21 cellular contexts compared by ENCODE assay signal in the genomic region with DNA sequence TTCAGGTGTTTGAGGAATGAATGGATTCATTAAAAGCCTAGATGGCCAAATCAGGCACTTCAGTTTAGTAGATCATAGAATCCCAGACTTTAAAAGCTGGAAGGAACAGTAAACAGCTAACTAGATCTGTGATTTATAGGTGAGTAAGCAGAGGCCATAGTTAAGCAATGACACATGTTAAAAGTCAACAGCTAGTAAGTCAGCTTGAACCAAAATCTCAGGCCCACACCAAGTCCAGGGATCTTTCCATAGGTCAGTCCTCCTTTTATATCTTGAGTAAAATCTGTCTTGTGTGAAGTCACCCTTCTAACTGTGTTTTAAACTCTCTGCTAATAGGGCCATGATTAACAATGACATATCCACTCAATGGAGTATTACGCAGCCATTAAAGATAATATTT.
"Had no signal": no experiment of that assay in that cellular context is flagged by ENCODE, and none has a peak within 500 bp of the region (broad histone marks: within the 10 kb centered on the region; RNA-seq: fewer than 3 reads in every experiment).

No MANE protein-coding gene starts in this region.

- H3K9me3 ChIP-seq: adrenal gland, breast epithelium, colonic mucosa, esophagus squamous epithelium, neutrophil, ovary, prostate gland, right atrium auricular region, upper lobe of left lung had no signal

- H3K4me1 ChIP-seq: adrenal gland, breast epithelium, colonic mucosa, esophagus squamous epithelium, prostate gland, right atrium auricular region, upper lobe of left lung had no signal

- H3K36me3 ChIP-seq: adrenal gland, breast epithelium, colonic mucosa, esophagus squamous epithelium, neutrophil, ovary, prostate gland, right atrium auricular region, upper lobe of left lung had no signal

- H3K27ac ChIP-seq: adrenal gland, breast epithelium, colonic mucosa, dorsolateral prefrontal cortex, esophagus squamous epithelium, neutrophil, ovary, prostate gland, right atrium auricular region, upper lobe of left lung had no signal

- ATAC-seq: activated T-cell treated with anti-CD3 and anti-CD28 coated beads, Interleukin-2, amount 50 U/mL, for 4 hours; effector memory CD8-positive, alpha-beta T cell; left ventricle myocardium superior had no signal

- H3K4me3 ChIP-seq: adrenal gland, breast epithelium, colonic mucosa, dorsolateral prefrontal cortex, esophagus squamous epithelium, ovary, prostate gland, right atrium auricular region, upper lobe of left lung had no signal

- H3K27me3 ChIP-seq: adrenal gland, breast epithelium, colonic mucosa, esophagus squamous epithelium, ovary, right atrium auricular region, upper lobe of left lung had no signal

- DNase-seq: activated CD8-positive, alpha-beta memory T cell treated with anti-CD3 and anti-CD28 coated beads for 24 hours; activated CD8-positive, alpha-beta memory T cell treated with anti-CD3 and anti-CD28 coated beads, Interleukin-2, amount 50 U/mL, for 48 hours; activated naive CD4-positive, alpha-beta T cell; activated T-cell treated with anti-CD3 and anti-CD28 coated beads, Interleukin-2, amount 50 U/mL, for 4 hours; adrenal gland; colonic mucosa; dorsolateral prefrontal cortex; effector memory CD8-positive, alpha-beta T cell; esophagus squamous epithelium; foreskin melanocyte; hypothalamus; left ventricle myocardium superior; ovary; stimulated activated CD4-positive, alpha-beta T cell treated with anti-CD3 and anti-CD28 coated beads, Interleukin-4, amount 100 ng/mL, for 24 hours; stimulated activated naive CD4-positive, alpha-beta T cell treated with Interleukin-2 at 50 U/mL for 16 hours; T-helper 9 cell; upper lobe of left lung had no signal
